19 cellular contexts compared by ENCODE assay signal in genomic region chr11:44326615-44327475, GRCh38. TPM values are rescaled to one million over a fixed set of nuclear protein-coding genes. Genes with fewer than 3 reads are reported as not detected.
DNase-seq lines count a peak whose midpoint lies in the region; ATAC-seq and TF ChIP-seq lines count a peak whose summit lies in the region.
"Had no signal": no experiment of that assay in that cellular context is flagged by ENCODE, and none has a peak within 500 bp of the region (broad histone marks: within the 10 kb centered on the region; RNA-seq: fewer than 3 reads in every experiment).

No MANE protein-coding gene starts in this region.

- H3K27ac ChIP-seq in AG04450 (ENCODE audit: low read depth, low read length) (no peak overlapping the region), Panc1 (ENCODE audit: low read length) (no peak overlapping the region)
- H3K27ac ChIP-seq: left lung, testis had no signal

- intact Hi-C loops in Panc1 (cut with micrococcal nuclease; ENCODE audit: unreplicated experiment) = no loop called here
- intact Hi-C loops in mucosa of descending colon (cut with DNase I, micrococcal nuclease) = no loop called here

- no peaks in the 10 kb centered on the region; the same call in 1 of the 2 replicates for H3K9me3 ChIP-seq in AG04450 (ENCODE audit: control insufficient read depth, insufficient read depth, low read length)
- no peaks in the 10 kb centered on the region for H3K9me3 ChIP-seq in Panc1 (ENCODE audit: control insufficient read depth, insufficient read depth, low read depth, low read length)
- H3K9me3 ChIP-seq in mucosa of descending colon = no peaks in the 10 kb centered on the region
- H3K9me3 ChIP-seq: left lung, testis had no signal

- H3K36me3 Mint-ChIP-seq in effector memory CD8-positive, alpha-beta T cell (ENCODE audit: insufficient read depth) = no peaks in the 10 kb centered on the region
- H3K36me3 Mint-ChIP-seq: activated naive CD8-positive, alpha-beta T cell treated with anti-CD3 and anti-CD28 coated beads, Interleukin-2, amount 10 ng/mL, durations not matched to agents 7 days and 5 days; CD14-positive monocyte had no signal

- BruUV-seq in Panc1 (replicated peaks; lab: Mats Ljungman, UMichigan) = no TSS peak

- H3K27me3 ChIP-seq in AG04450 (ENCODE audit: control insufficient read depth, insufficient read depth, low read length) = peaks cover 87% of the 10 kb centered on the region
- H3K27me3 ChIP-seq in Panc1 (ENCODE audit: control insufficient read depth, insufficient read depth, low read length) = peaks cover 20% of the 10 kb centered on the region
- H3K27me3 ChIP-seq: testis had no signal

- no peaks in the 10 kb centered on the region for H3K36me3 ChIP-seq in Panc1 (ENCODE audit: control insufficient read depth, insufficient read depth, low read length)
- no peaks in the 10 kb centered on the region for H3K36me3 ChIP-seq in mucosa of descending colon (ENCODE audit: low read depth)
- H3K36me3 ChIP-seq: left lung had no signal

- H3K4me1 ChIP-seq in Panc1 (ENCODE audit: control insufficient read depth, insufficient read depth, low read length) (no peaks in the 10 kb centered on the region; the same call in 1 of the 2 replicates), mucosa of descending colon (ENCODE audit: low read depth) (no peaks in the 10 kb centered on the region)
- H3K4me1 ChIP-seq: left lung, testis had no signal

- CTCF ChIA-PET in AG04450 (lab: Charles Lee) (interaction anchor here (1.1 to 1.3 kb wide), 3 partner anchors 148 to 233 kb away, joined by 3 to 6 read pairs (median 4); no protein-coding TSS in a partner anchor), GM10248 (lab: Yijun Ruan, JAX) (no interaction called here), Panc1 (lab: Charles Lee) (no interaction called here)

- H3K4me3 Mint-ChIP-seq in effector memory CD8-positive, alpha-beta T cell = no peak overlapping the region
- H3K4me3 Mint-ChIP-seq: activated naive CD8-positive, alpha-beta T cell treated with anti-CD3 and anti-CD28 coated beads, Interleukin-2, amount 10 ng/mL, durations not matched to agents 7 days and 5 days; naive B cell had no signal

- DNase-seq in AG04450 (ENCODE audit: low read depth, low spot score) (no peak), GM10248 (ENCODE audit: extremely low spot score) (no peak), Panc1 (ENCODE audit: low read depth, low spot score) (no peak), foreskin fibroblast (no peak), NCI-H1105 (lab: John Stamatoyannopoulos, UW) (no peak), mucosa of descending colon (no peak)
- DNase-seq in effector memory CD8-positive, alpha-beta T cell = no peak
- DNase-seq: activated CD4-positive, alpha-beta T cell treated with anti-CD3 and anti-CD28 coated beads for 48 hours; activated naive CD8-positive, alpha-beta T cell treated with anti-CD3 and anti-CD28 coated beads, Interleukin-2, amount 10 ng/mL, durations not matched to agents 7 days and 5 days; erythroblast; left lung; naive B cell; NCI-H146; NCI-H524; T-helper 2 cell; testis had no signal

- in situ Hi-C loops in Panc1 (cut with HindIII; ENCODE audit: low pct_unique_long_range_greater_than_20kb, low sequenced_read_pairs) = no loop called here

- TF ChIP-seq CTCF in AG04450 (IDR thresholded peaks at IDR 0.05; ENCODE audit: low read depth, low read length) (peak; percentile 24; the same call in 1 of the 2 replicates), GM10248 (IDR thresholded peaks at IDR 0.05; ENCODE audit: control extremely low read depth, extremely low read depth, low read depth, missing control alignments) (peak; percentile 4), Panc1 (IDR thresholded peaks at IDR 0.05) (no peak), foreskin fibroblast (IDR thresholded peaks at IDR 0.05; ENCODE audit: low read depth, low read length) (peak; percentile 11), mucosa of descending colon (IDR thresholded peaks at IDR 0.05) (no peak)

- POLR2A ChIA-PET in AG04450 (lab: Yijun Ruan, JAX) (no interaction called here), GM10248 (lab: Yijun Ruan, JAX) (no interaction called here), Panc1 (lab: Charles Lee) (no interaction called here)

- no peak overlapping the region for H3K27ac Mint-ChIP-seq in effector memory CD8-positive, alpha-beta T cell
- H3K27ac Mint-ChIP-seq: activated naive CD8-positive, alpha-beta T cell treated with anti-CD3 and anti-CD28 coated beads, Interleukin-2, amount 10 ng/mL, durations not matched to agents 7 days and 5 days; naive B cell had no signal

- no peaks in the 10 kb centered on the region for H3K9me3 Mint-ChIP-seq in effector memory CD8-positive, alpha-beta T cell
- H3K9me3 Mint-ChIP-seq: activated naive CD8-positive, alpha-beta T cell treated with anti-CD3 and anti-CD28 coated beads, Interleukin-2, amount 10 ng/mL, durations not matched to agents 7 days and 5 days had no signal

- peaks cover 72 to 100% of the 10 kb centered on the region in 2 donors for H3K27me3 Mint-ChIP-seq in effector memory CD8-positive, alpha-beta T cell

- H3K4me1 Mint-ChIP-seq in effector memory CD8-positive, alpha-beta T cell (ENCODE audit: low read depth in 2 of 2) = peaks cover 0 to 1% of the 10 kb centered on the region in 2 donors
- H3K4me1 Mint-ChIP-seq: activated naive CD8-positive, alpha-beta T cell treated with anti-CD3 and anti-CD28 coated beads, Interleukin-2, amount 10 ng/mL, durations not matched to agents 7 days and 5 days; CD14-positive monocyte; naive B cell had no signal

- H3K4me3 ChIP-seq in AG04450 (ENCODE audit: low read depth, low read length) (no peak overlapping the region), Panc1 (ENCODE audit: low read depth in 2 of 2, low read length in 2 of 2) (no peak overlapping the region), foreskin fibroblast (ENCODE audit: low read depth in 1 of 2, low read length in 2 of 2) (no peak overlapping the region), mucosa of descending colon (no peak overlapping the region)
- H3K4me3 ChIP-seq: left lung, testis had no signal

- ATAC-seq in Panc1 (peak; percentile 61; the same call in 1 of the 2 replicates), mucosa of descending colon (no peak), HG03432 (IDR thresholded peaks at IDR 0.05; ENCODE audit: unreplicated experiment) (no peak)
- ATAC-seq in effector memory CD8-positive, alpha-beta T cell (replicated peaks) = no peak
- ATAC-seq: left lung had no signal

RNA-seq across cellular contexts. Expression of gene ALX4, which starts 16.9 kb away (rescaled TPM):
- not detected in 2 replicates for polyA plus RNA-seq in AG04450 (2011; rRNA removed)
- not detected in 2 replicates for polyA minus RNA-seq in AG04450 (2011; rRNA and poly(A)+ RNA removed)
- total RNA-seq in Panc1 (2021; ENCODE audit: unreplicated experiment) = 1.0 TPM
- 1.2 TPM for polyA plus RNA-seq in Panc1 (2012; ENCODE audit: insufficient read length)
- not detected for total RNA-seq in mucosa of descending colon
- total RNA-seq: activated naive CD8-positive, alpha-beta T cell treated with anti-CD3 and anti-CD28 coated beads, Interleukin-2, amount 10 ng/mL, durations not matched to agents 7 days and 5 days; left lung; pulmonary artery endothelial cell had no signal
- polyA plus RNA-seq: CD14-positive monocyte had no signal

Comparison
In these comparisons a context has a peak if more than half of its experiments do, and no peak if none do; other contexts are left out.
1. CTCF ChIP-seq: peak in AG04450 (single experiment), GM10248 (single experiment) and foreskin fibroblast (single experiment); none in Panc1 (single experiment) and mucosa of descending colon (single experiment).